24 cellular contexts compared by ENCODE assay signal in the genomic region with DNA sequence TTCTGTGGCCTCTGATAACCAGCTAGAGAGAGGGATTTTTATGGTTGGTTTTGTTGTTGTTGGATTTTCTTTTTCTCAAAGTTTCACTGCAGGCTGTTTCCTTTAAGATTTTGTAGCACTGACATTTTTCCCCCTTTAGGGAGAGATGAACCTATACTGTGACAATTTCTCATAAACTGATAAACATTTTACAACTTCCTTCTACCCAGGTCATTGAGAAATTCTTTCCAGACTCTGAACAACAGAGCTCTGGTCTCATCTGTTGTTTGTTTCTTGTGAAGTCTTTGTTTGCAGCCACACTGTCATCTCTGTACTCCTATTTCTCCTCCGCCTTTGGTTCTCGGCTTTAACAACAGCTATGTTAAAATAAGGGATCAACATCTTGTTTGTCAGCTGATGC.
DNase-seq lines count a peak whose midpoint lies in the region; FAIRE-seq and TF ChIP-seq lines count a peak whose summit lies in the region.
"Had no signal": no experiment of that assay in that cellular context is flagged by ENCODE, and none has a peak within 500 bp of the region (broad histone marks: within the 10 kb centered on the region; RNA-seq: fewer than 3 reads in every experiment).

No MANE protein-coding gene starts in this region.

- H3K4me2 ChIP-seq in astrocyte (ENCODE audit: low read length) (no peak overlapping the region), smooth muscle cell (peak overlapping the region; percentile 67)
- H3K4me2 ChIP-seq: GM23338 had no signal

- H3K27me3 ChIP-seq in astrocyte (ENCODE audit: insufficient read depth, low read length) (no peaks in the 10 kb centered on the region), smooth muscle cell (ENCODE audit: low read depth) (no peaks in the 10 kb centered on the region), left ventricle myocardium inferior (ENCODE audit: low read depth) (no peaks in the 10 kb centered on the region)
- H3K27me3 ChIP-seq: Peyer's patch, SJSA1 had no signal

- H3K9ac ChIP-seq in astrocyte (ENCODE audit: low read length) (no peak overlapping the region), smooth muscle cell (ENCODE audit: low read depth) (peak overlapping the region; percentile 71)

- H3K27ac ChIP-seq in astrocyte (ENCODE audit: low read depth, low read length) = no peak overlapping the region
- H3K27ac ChIP-seq in smooth muscle cell (ENCODE audit: low read depth) = peak overlapping the region; percentile 86
- H3K27ac ChIP-seq in left ventricle myocardium inferior (replicated peaks) = no peak overlapping the region
- H3K27ac ChIP-seq: C4-2B, Peyer's patch, SJSA1 had no signal

- intact Hi-C loops in left ventricle myocardium inferior (cut with micrococcal nuclease) = no loop called here

- H4K20me1 ChIP-seq in astrocyte (ENCODE audit: insufficient read depth, low read length) (no peaks in the 10 kb centered on the region), smooth muscle cell (ENCODE audit: low read depth) (no peaks in the 10 kb centered on the region)

- no peak overlapping the region for H3K4me3 ChIP-seq in astrocyte (ENCODE audit: insufficient read depth, low read depth, low read length)
- no peak overlapping the region for H3K4me3 ChIP-seq in smooth muscle cell
- H3K4me3 ChIP-seq in left ventricle myocardium inferior = no peak overlapping the region
- H3K4me3 ChIP-seq: GM23338, HAP-1, Peyer's patch, SJSA1 had no signal

- no peaks in the 10 kb centered on the region for H3F3A ChIP-seq in smooth muscle cell (ENCODE audit: low read depth)

- no peak for DNase-seq in astrocyte (ENCODE audit: low read depth)
- DNase-seq in globus pallidus (ENCODE audit: low spot score) = peak; percentile 42
- DNase-seq in neural crest cell (ENCODE audit: low read depth, low spot score) = no peak
- no peak for DNase-seq in smooth muscle cell (lab: John Stamatoyannopoulos, UW; ENCODE audit: unreplicated experiment)
- no peak for DNase-seq in OCI-M1 (lab: John Stamatoyannopoulos, UW)
- DNase-seq in left ventricle myocardium inferior = no peak
- no peak for DNase-seq in epidermal melanocyte (ENCODE audit: insufficient read length, low spot score)
- DNase-seq: Calu3; CD8-positive, alpha-beta memory T cell; GDM1; KG1; NCI-H1092 treated with DMSO at 0.1 percent for 48 hours; NCI-H1436 treated with DMSO at 0.1 percent for 48 hours; NCI-H1930; NCI-H226; NCI-H510A treated with DMSO at 0.1 percent for 48 hours; NCI-H748 treated with DMSO at 0.1 percent for 48 hours; Peyer's patch had no signal

- H3K4me1 Mint-ChIP-seq in astrocyte (ENCODE audit: low read depth, unreplicated experiment) (peaks cover 28% of the 10 kb centered on the region), neural crest cell (peaks cover 79% of the 10 kb centered on the region)

- WGBS in smooth muscle cell (ENCODE audit: low lambda C conversion rate) = 38% methylated on average over 2 of the region's 2 CpGs

- H3K4me1 ChIP-seq in astrocyte (ENCODE audit: insufficient read depth, low read length) (peaks cover 8% of the 10 kb centered on the region), smooth muscle cell (ENCODE audit: low read depth) (peaks cover 19% of the 10 kb centered on the region), left ventricle myocardium inferior (no peaks in the 10 kb centered on the region)
- H3K4me1 ChIP-seq: HAP-1, Peyer's patch had no signal

- H3K36me3 Mint-ChIP-seq in astrocyte (ENCODE audit: low read depth, unreplicated experiment) = no peaks in the 10 kb centered on the region
- H3K36me3 Mint-ChIP-seq in neural crest cell (ENCODE audit: low read depth) = no peaks in the 10 kb centered on the region
- H3K36me3 Mint-ChIP-seq: CD8-positive, alpha-beta memory T cell had no signal

- TF ChIP-seq CTCF in astrocyte (IDR thresholded peaks at IDR 0.05; ENCODE audit: insufficient read depth, low read depth, low read length) (no peak), neural crest cell (conservative IDR thresholded peaks at IDR 0.05) (no peak), smooth muscle cell (IDR thresholded peaks at IDR 0.05; ENCODE audit: borderline replicate concordance, insufficient read depth, poor library complexity, severe bottlenecking) (no peak), left ventricle myocardium inferior (IDR thresholded peaks at IDR 0.05; ENCODE audit: borderline replicate concordance) (no peak)

- H3K9me3 Mint-ChIP-seq in astrocyte (ENCODE audit: unreplicated experiment) = peaks cover 2% of the 10 kb centered on the region
- H3K9me3 Mint-ChIP-seq in neural crest cell = no peaks in the 10 kb centered on the region
- H3K9me3 Mint-ChIP-seq: GM23338 had no signal

- peak overlapping the region; percentile 5 for H2AFZ ChIP-seq in astrocyte (ENCODE audit: low read depth, low read length)
- H2AFZ ChIP-seq in smooth muscle cell (ENCODE audit: low read depth) = peak overlapping the region; percentile 65
- H2AFZ ChIP-seq: GM23338 had no signal

- H3K27ac Mint-ChIP-seq in astrocyte (ENCODE audit: unreplicated experiment) (peak overlapping the region; percentile 98), neural crest cell (ENCODE audit: unreplicated experiment) (peak overlapping the region; percentile 86)
- H3K27ac Mint-ChIP-seq: CD8-positive, alpha-beta memory T cell; GM23338 had no signal

- H3K79me2 ChIP-seq in astrocyte (ENCODE audit: insufficient read depth, low read length) (no peaks in the 10 kb centered on the region), smooth muscle cell (ENCODE audit: low read depth) (no peaks in the 10 kb centered on the region)

- H3K36me3 ChIP-seq in astrocyte (ENCODE audit: insufficient read depth, low read length) (no peaks in the 10 kb centered on the region), smooth muscle cell (ENCODE audit: low read depth) (no peaks in the 10 kb centered on the region), left ventricle myocardium inferior (no peaks in the 10 kb centered on the region)
- H3K36me3 ChIP-seq: HAP-1, Peyer's patch, SJSA1 had no signal

- H3K4me3 Mint-ChIP-seq in astrocyte (ENCODE audit: unreplicated experiment) (no peak overlapping the region), neural crest cell (peak overlapping the region; percentile 1)
- H3K4me3 Mint-ChIP-seq: CD8-positive, alpha-beta memory T cell; GM23338 had no signal

- FAIRE-seq in astrocyte (lab: Jason Lieb, UNC) = no peak
- FAIRE-seq: A204.1, GM18507 had no signal

- H3K27me3 Mint-ChIP-seq in astrocyte (ENCODE audit: low read depth, unreplicated experiment) = no peaks in the 10 kb centered on the region
- H3K27me3 Mint-ChIP-seq in neural crest cell (ENCODE audit: low read depth) = peaks cover 9% of the 10 kb centered on the region

- H3K9me3 ChIP-seq in astrocyte (ENCODE audit: insufficient read depth, low read depth, low read length) (no peaks in the 10 kb centered on the region), smooth muscle cell (replicated peaks; ENCODE audit: low read depth) (no peaks in the 10 kb centered on the region), left ventricle myocardium inferior (replicated peaks) (no peaks in the 10 kb centered on the region)
- H3K9me3 ChIP-seq: HAP-1, Peyer's patch, SJSA1 had no signal
